9 cellular contexts compared by ENCODE assay signal in genomic region chr7:2452074-2452507, GRCh38. TPM values are rescaled to one million over a fixed set of nuclear protein-coding genes. Genes with fewer than 3 reads are reported as not detected.
DNase-seq lines count a peak whose midpoint lies in the region; TF ChIP-seq lines count a peak whose summit lies in the region.
"Had no signal": no experiment of that assay in that cellular context is flagged by ENCODE, and none has a peak within 500 bp of the region (broad histone marks: within the 10 kb centered on the region; RNA-seq: fewer than 3 reads in every experiment).

No MANE protein-coding gene starts in this region.

- no peaks in the 10 kb centered on the region for H3K79me2 ChIP-seq in GM23248 (ENCODE audit: insufficient read depth)

- POLR2A ChIA-PET in GM10248 (lab: Yijun Ruan, JAX), result no interaction called here

- H3K4me3 ChIP-seq in GM23248, result no peak overlapping the region

- CTCF ChIA-PET in GM10248 (lab: Yijun Ruan, JAX), result interaction anchor here (0.8 to 11.3 kb wide), 18 partner anchors 12 to 286 kb away, joined by 3 to 240 read pairs (median 5); no protein-coding TSS in a partner anchor

- H3K27me3 ChIP-seq in GM23248 (replicated peaks; ENCODE audit: insufficient read depth), result no peaks in the 10 kb centered on the region

- DNase-seq in GM10248 (ENCODE audit: extremely low spot score), result peak; percentile 73
- no peak for DNase-seq in GM23248
- DNase-seq in iPS-NIHi11 (ENCODE audit: low spot score), result peak; percentile 37
- peak in 8 of 49 donors; percentile 39 to 61 (median 52) for DNase-seq in substantia nigra (lab: John Stamatoyannopoulos, UW)
- DNase-seq in NCI-H774 (lab: John Stamatoyannopoulos, UW), result no peak
- DNase-seq in putamen (ENCODE audit: low spot score), result no peak
- DNase-seq in kidney glomerular epithelial cell (lab: John Stamatoyannopoulos, UW), result no peak

- in situ Hi-C loops in GM23248 (cut with MboI), result loop anchor here (25.0 kb wide), 1 partner anchor 235 kb away; the partner anchor contains the start of gene AMZ1

- H2AFZ ChIP-seq in GM23248, result peak overlapping the region; percentile 84

- TF ChIP-seq CTCF in GM10248 (IDR thresholded peaks at IDR 0.05; ENCODE audit: control extremely low read depth, extremely low read depth, low read depth, missing control alignments), result peak; percentile 25
- TF ChIP-seq CTCF in VCaP (conservative IDR thresholded peaks at IDR 0.05), result no peak

- H4K20me1 ChIP-seq in GM23248 (ENCODE audit: insufficient read depth), result no peaks in the 10 kb centered on the region

- no peaks in the 10 kb centered on the region for H3F3A ChIP-seq in GM23248 (ENCODE audit: insufficient read depth)

- H3K9ac ChIP-seq in GM23248, result no peak overlapping the region

- H3K9me3 ChIP-seq in GM23248 (ENCODE audit: low read depth), result no peaks in the 10 kb centered on the region

- H3K4me2 ChIP-seq in GM23248 (ENCODE audit: unreplicated experiment), result peak overlapping the region; percentile 46

- H3K27ac ChIP-seq in GM23248, result no peak overlapping the region
- H3K27ac ChIP-seq in VCaP, result peak overlapping the region; percentile 74
- H3K27ac ChIP-seq in substantia nigra (ENCODE audit: low read depth, low read length, poor library complexity, severe bottlenecking), result peak overlapping the region; percentile 53

- H3K9me2 ChIP-seq in GM23248 (ENCODE audit: insufficient read depth), result no peaks in the 10 kb centered on the region

- 74 to 76% methylated on average over 9 to 16 of the region's 16 CpGs for whole genome bisulfite sequencing in GM23248 (ENCODE audit: low coverage in 1 of 2, low lambda C conversion rate in 2 of 2, missing lambda C conversion rate in 2 of 2), 2 experiments

- H3K4me1 ChIP-seq in GM23248 (ENCODE audit: insufficient read depth), result no peaks in the 10 kb centered on the region; the same call in 1 of the 2 replicates

- no peaks in the 10 kb centered on the region for H3K36me3 ChIP-seq in GM23248 (ENCODE audit: low read depth)

RNA-seq across cellular contexts. Expression of gene GRIFIN, which starts 24.1 kb away (rescaled TPM):
- not detected in 2 replicates for total RNA-seq in GM23248 (2014; rRNA removed; shearing (Covaris generic))
- polyA plus RNA-seq in GM23248 (2016; fragmentation: Nextera tagmentation; extraction: Ambion mirVana), result not detected in 2 replicates
- total RNA-seq: HT1080 had no signal

RNA-seq across cellular contexts. Expression of gene CHST12, which starts 48.7 kb away (rescaled TPM):
- 9.0 and 10.6 TPM in 2 replicates for total RNA-seq in GM23248 (2014; rRNA removed; shearing (Covaris generic))
- polyA plus RNA-seq in GM23248 (2016; fragmentation: Nextera tagmentation; extraction: Ambion mirVana), result 33.7 and 36.8 TPM in 2 replicates

Comparison
In these comparisons a context has a peak if more than half of its experiments do, and no peak if none do; other contexts are left out.
1. DNase-seq: peak in GM10248 (single experiment) and iPS-NIHi11 (single experiment); none in GM23248 (single experiment), NCI-H774 (single experiment), putamen (single experiment) and kidney glomerular epithelial cell (single experiment).